Comparison of ENCODE assay signal across 9 cellular contexts in genomic region chr10:11145498-11145855, GRCh38.
DNase-seq lines count a peak whose midpoint lies in the region; ATAC-seq and TF ChIP-seq lines count a peak whose summit lies in the region.
"Had no signal": no experiment of that assay in that cellular context is flagged by ENCODE, and none has a peak within 500 bp of the region (broad histone marks: within the 10 kb centered on the region; RNA-seq: fewer than 3 reads in every experiment).

No MANE protein-coding gene starts in this region.

- no peak for TF ChIP-seq CTCF in nephron (IDR thresholded peaks at IDR 0.05; ENCODE audit: unreplicated experiment in 3 of 3)
- TF ChIP-seq CTCF in progenitor cell of endocrine pancreas (IDR thresholded peaks at IDR 0.05; ENCODE audit: unreplicated experiment), result no peak

- H3K4me1 Mint-ChIP-seq in activated naive CD4-positive, alpha-beta T cell treated with anti-CD3 and anti-CD28 coated beads, Interleukin-2, amount 10 ng/mL, durations not matched to agents 7 days and 5 days, result peaks cover 100% of the 10 kb centered on the region
- peaks cover 76% of the 10 kb centered on the region for H3K4me1 Mint-ChIP-seq in nephron
- peaks cover 28% of the 10 kb centered on the region for H3K4me1 Mint-ChIP-seq in progenitor cell of endocrine pancreas (ENCODE audit: low read depth)

- no peaks in the 10 kb centered on the region for H3K27me3 Mint-ChIP-seq in activated naive CD4-positive, alpha-beta T cell treated with anti-CD3 and anti-CD28 coated beads, Interleukin-2, amount 10 ng/mL, durations not matched to agents 7 days and 5 days
- H3K27me3 Mint-ChIP-seq in nephron (ENCODE audit: low read depth) (peaks cover 4% of the 10 kb centered on the region), progenitor cell of endocrine pancreas (peaks cover 5% of the 10 kb centered on the region)

- peaks cover 2% of the 10 kb centered on the region for H3K9me3 Mint-ChIP-seq in activated naive CD4-positive, alpha-beta T cell treated with anti-CD3 and anti-CD28 coated beads, Interleukin-2, amount 10 ng/mL, durations not matched to agents 7 days and 5 days
- no peaks in the 10 kb centered on the region for H3K9me3 Mint-ChIP-seq in nephron
- peaks cover 3% of the 10 kb centered on the region for H3K9me3 Mint-ChIP-seq in progenitor cell of endocrine pancreas (ENCODE audit: low read depth)

- peak; percentile 85 for ATAC-seq in GM18502 (IDR thresholded peaks at IDR 0.05; ENCODE audit: poor library complexity, unreplicated experiment)
- peak; percentile 78 for ATAC-seq in HG02623 (IDR thresholded peaks at IDR 0.05; ENCODE audit: unreplicated experiment)
- ATAC-seq: HCT116 had no signal

- peaks cover 8% of the 10 kb centered on the region for H3K36me3 Mint-ChIP-seq in activated naive CD4-positive, alpha-beta T cell treated with anti-CD3 and anti-CD28 coated beads, Interleukin-2, amount 10 ng/mL, durations not matched to agents 7 days and 5 days
- H3K36me3 Mint-ChIP-seq in nephron (ENCODE audit: low read depth) (peaks cover 7% of the 10 kb centered on the region), progenitor cell of endocrine pancreas (ENCODE audit: insufficient read depth) (no peaks in the 10 kb centered on the region)

- DNase-seq in NOMO-1 (lab: John Stamatoyannopoulos, UW; ENCODE audit: unreplicated experiment in 2 of 2) (peak; percentile 40 to 84), A172 (ENCODE audit: low spot score) (no peak), progenitor cell of endocrine pancreas (ENCODE audit: low spot score, unreplicated experiment) (no peak), NCI-H2081 (lab: John Stamatoyannopoulos, UW) (no peak)
- DNase-seq in activated naive CD4-positive, alpha-beta T cell treated with anti-CD3 and anti-CD28 coated beads, Interleukin-2, amount 10 ng/mL, durations not matched to agents 7 days and 5 days, result peak; percentile 84

- H3K4me3 Mint-ChIP-seq in activated naive CD4-positive, alpha-beta T cell treated with anti-CD3 and anti-CD28 coated beads, Interleukin-2, amount 10 ng/mL, durations not matched to agents 7 days and 5 days, result peak overlapping the region; percentile 68
- H3K4me3 Mint-ChIP-seq in nephron (no peak overlapping the region), progenitor cell of endocrine pancreas (ENCODE audit: low read depth) (no peak overlapping the region)

- CTCF ChIA-PET in activated naive CD4-positive, alpha-beta T cell treated with anti-CD3 and anti-CD28 coated beads, Interleukin-2, amount 10 ng/mL, durations not matched to agents 7 days and 5 days (lab: Charles Lee), result interaction anchor here (0.7 to 3.4 kb wide), 9 partner anchors 19 to 125 kb away, joined by 3 to 38 read pairs (median 6); no protein-coding TSS in a partner anchor

- peak overlapping the region; percentile 96 for H3K27ac Mint-ChIP-seq in activated naive CD4-positive, alpha-beta T cell treated with anti-CD3 and anti-CD28 coated beads, Interleukin-2, amount 10 ng/mL, durations not matched to agents 7 days and 5 days
- peak overlapping the region; percentile 55 to 82 (median 81) for H3K27ac Mint-ChIP-seq in nephron
- no peak overlapping the region for H3K27ac Mint-ChIP-seq in progenitor cell of endocrine pancreas

Comparison
In these comparisons a context has a peak if more than half of its experiments do, and no peak if none do; other contexts are left out.
1. DNase-seq: peak in NOMO-1 (2 of 2) and activated naive CD4-positive, alpha-beta T cell treated with anti-CD3 and anti-CD28 coated beads, Interleukin-2, amount 10 ng/mL, durations not matched to agents 7 days and 5 days (single experiment); none in A172 (single experiment), progenitor cell of endocrine pancreas (single experiment) and NCI-H2081 (0 of 2).